Comparison of ENCODE assay signal across 10 cellular contexts in genomic region chr1:87588445-87588844, GRCh38.
DNase-seq lines count a peak whose midpoint lies in the region; ATAC-seq and TF ChIP-seq lines count a peak whose summit lies in the region.
"Had no signal": no experiment of that assay in that cellular context is flagged by ENCODE, and none has a peak within 500 bp of the region (broad histone marks: within the 10 kb centered on the region; RNA-seq: fewer than 3 reads in every experiment).

No MANE protein-coding gene starts in this region.

- H3K36me3 ChIP-seq in stomach = no peaks in the 10 kb centered on the region
- H3K36me3 ChIP-seq: ovary had no signal

- intact Hi-C loops in stomach (cut with DNase I; ENCODE audit: low total_unique reads) = no loop called here

- peaks cover 0 to 22% (median 3%) of the 10 kb centered on the region in 4 donors for H3K4me1 ChIP-seq in stomach

- H3K27me3 ChIP-seq in stomach = no peaks in the 10 kb centered on the region
- H3K27me3 ChIP-seq: ovary had no signal

- no peak for TF ChIP-seq POLR2A in stomach (IDR thresholded peaks at IDR 0.05)

- no peak overlapping the region for H3K27ac ChIP-seq in stomach
- H3K27ac ChIP-seq: ovary had no signal

- H3K4me3 ChIP-seq in stomach = no peak overlapping the region
- H3K4me3 ChIP-seq: ovary had no signal

- TF ChIP-seq EP300 in stomach (IDR thresholded peaks at IDR 0.05) = no peak

- in situ Hi-C loops in GM13977 (cut with MboI; ENCODE audit: low pct_unique_long_range_greater_than_20kb, low sequenced_read_pairs, unreplicated experiment) = no loop called here

- no peaks in the 10 kb centered on the region for H3K9me3 ChIP-seq in stomach
- H3K9me3 ChIP-seq: ovary had no signal

- ATAC-seq in GM19467 (IDR thresholded peaks at IDR 0.05; ENCODE audit: unreplicated experiment) (peak; percentile 80), HG03025 (IDR thresholded peaks at IDR 0.05; ENCODE audit: low FRiP score, unreplicated experiment) (peak; percentile 77)

- 41 to 62% (median 46%) methylated on average over 4 of the region's 4 CpGs for WGBS in stomach, 5 donors

- DNase-seq in GM13977 (ENCODE audit: low spot score) (peak; percentile 18), NOMO-1 treated with dmso at 0.1 percent for 144 hours (lab: John Stamatoyannopoulos, UW; ENCODE audit: unreplicated experiment) (peak; percentile 8), stomach (no peak), SHP77 treated with DMSO at 0.1 percent for 48 hours (lab: John Stamatoyannopoulos, UW) (no peak), NCI-H748 (lab: John Stamatoyannopoulos, UW; ENCODE audit: unreplicated experiment) (no peak)
- DNase-seq in activated T-cell treated with anti-CD3 and anti-CD28 coated beads, Interleukin-2, amount 50 U/mL, for 48 hours = no peak
- DNase-seq: NCI-H82, ovary had no signal

- TF ChIP-seq CTCF in GM13977 (IDR thresholded peaks at IDR 0.05; ENCODE audit: extremely low read depth, insufficient read depth, missing control alignments) = no peak
- no peak for TF ChIP-seq CTCF in stomach (IDR thresholded peaks at IDR 0.05)

Comparison
In these comparisons a context has a peak if more than half of its experiments do, and no peak if none do; other contexts are left out.
1. DNase-seq: peak in GM13977 (single experiment) and NOMO-1 treated with dmso at 0.1 percent for 144 hours (single experiment); none in stomach (single experiment), SHP77 treated with DMSO at 0.1 percent for 48 hours (single experiment), NCI-H748 (single experiment) and activated T-cell treated with anti-CD3 and anti-CD28 coated beads, Interleukin-2, amount 50 U/mL, for 48 hours (0 of 2).